In the genomic region with DNA sequence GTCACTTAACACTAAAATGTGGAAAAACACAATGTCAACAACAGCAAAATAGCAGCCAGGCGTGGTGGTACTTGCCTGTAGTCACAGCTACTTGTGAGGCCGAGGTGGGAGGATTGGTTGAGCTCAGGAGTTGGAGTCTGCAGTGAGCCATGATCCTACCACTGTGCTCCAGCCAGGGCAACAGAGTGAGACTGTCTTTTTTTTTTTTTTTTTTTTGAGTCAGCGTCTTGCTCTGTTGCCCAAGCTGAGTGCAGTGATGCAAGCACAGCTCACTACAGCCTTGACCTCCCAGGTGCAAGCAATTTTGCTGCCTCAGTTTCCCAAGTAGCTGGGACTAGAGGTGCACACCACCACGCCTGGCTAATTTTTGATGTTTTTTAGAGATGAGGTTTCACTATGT, we compare ENCODE assay signal across 18 cellular contexts. TPM values are rescaled to one million over a fixed set of nuclear protein-coding genes. Genes with fewer than 3 reads are reported as not detected.
DNase-seq lines count a peak whose midpoint lies in the region; ATAC-seq and TF ChIP-seq lines count a peak whose summit lies in the region.
"Had no signal": no experiment of that assay in that cellular context is flagged by ENCODE, and none has a peak within 500 bp of the region (broad histone marks: within the 10 kb centered on the region; RNA-seq: fewer than 3 reads in every experiment).

No MANE protein-coding gene starts in this region.

- H3K9me3 Mint-ChIP-seq in chondrocyte (ENCODE audit: low read depth) = no peaks in the 10 kb centered on the region
- H3K9me3 Mint-ChIP-seq: activated CD4-positive, alpha-beta memory T cell treated with anti-CD3 and anti-CD28 coated beads for 36 hours; stimulated activated naive CD8-positive, alpha-beta T cell treated with anti-CD3 and anti-CD28 coated beads, Interleukin-15, amount 100 ng/mL, for 72 hours had no signal

- CTCF ChIA-PET in IMR-90 (lab: Yijun Ruan, JAX) = no interaction called here

- in situ Hi-C loops in IMR-90 (cut with MboI; ENCODE audit: low sequenced_read_pairs) = no loop called here
- in situ Hi-C loops in gastrocnemius medialis (cut with MboI; ENCODE audit: low sequenced_read_pairs in 4 of 4) = no loop called here

- no peak overlapping the region for H3K4me3 ChIP-seq in heart right ventricle
- no peak overlapping the region for H3K4me3 ChIP-seq in IMR-90 (ENCODE audit: insufficient read depth, low read depth, low read length)
- no peak overlapping the region for H3K4me3 ChIP-seq in stomach smooth muscle (ENCODE audit: low read length in 2 of 2)
- H3K4me3 ChIP-seq in gastrocnemius medialis = no peak overlapping the region
- H3K4me3 ChIP-seq: A549 had no signal

- H3K27ac ChIP-seq in heart right ventricle = peak overlapping the region in 6 of 10 donors; percentile 15 to 60 (median 40)
- peak overlapping the region; percentile 49; the same call in 1 of the 2 replicates for H3K27ac ChIP-seq in IMR-90 (ENCODE audit: insufficient read depth, low read length)
- H3K27ac ChIP-seq in stomach smooth muscle (ENCODE audit: low read length) = peak overlapping the region; percentile 60
- peak overlapping the region in 1 of 4 donors; percentile 63 for H3K27ac ChIP-seq in gastrocnemius medialis

- no TSS peak for BruUV-seq in IMR-90 (replicated peaks; lab: Mats Ljungman, UMichigan)

- TF ChIP-seq POLR2A in IMR-90 (IDR thresholded peaks at IDR 0.05; ENCODE audit: low read depth, low read length) (no peak), gastrocnemius medialis (IDR thresholded peaks at IDR 0.05) (no peak)

- H2BK15ac ChIP-seq in IMR-90 (ENCODE audit: low read depth, low read length) = no peak overlapping the region

- DNase-seq in heart right ventricle (no peak), cardiac septum (ENCODE audit: low spot score) (no peak), IMR-90 (no peak), chondrocyte (ENCODE audit: low spot score) (no peak), COLO668 (lab: John Stamatoyannopoulos, UW; ENCODE audit: unreplicated experiment) (no peak), gastrocnemius medialis (no peak)
- DNase-seq: activated CD4-positive, alpha-beta memory T cell treated with anti-CD3 and anti-CD28 coated beads for 36 hours; anterior cingulate cortex; Caco-2; H9; NCI-H2081 treated with DMSO at 0.1 percent for 48 hours; NCI-H69; nephron progenitor cell; PC-3; stimulated activated naive CD8-positive, alpha-beta T cell treated with anti-CD3 and anti-CD28 coated beads, Interleukin-15, amount 100 ng/mL, for 72 hours had no signal

- intact Hi-C loops in heart right ventricle (cut with DNase I) (no loop called here), cardiac septum (cut with DNase I) (loop anchor here (10.0 kb wide), 1 partner anchor 290 kb away; a partner anchor contains a TSS), IMR-90 (cut with micrococcal nuclease) (no loop called here), gastrocnemius medialis (cut with DNase I; ENCODE audit: low total_unique reads) (no loop called here)

- no peak for TF ChIP-seq RAD21 in IMR-90 (IDR thresholded peaks at IDR 0.05; ENCODE audit: low read length)

- no peak overlapping the region for H4K91ac ChIP-seq in IMR-90 (ENCODE audit: insufficient read depth, low read depth, low read length)

- H3K27me3 ChIP-seq in heart right ventricle (no peaks in the 10 kb centered on the region), IMR-90 (ENCODE audit: control insufficient read depth, insufficient read depth, low read length) (no peaks in the 10 kb centered on the region), stomach smooth muscle (ENCODE audit: control insufficient read depth in 1 of 2, insufficient read depth in 2 of 2, low read length in 2 of 2) (no peaks in the 10 kb centered on the region), gastrocnemius medialis (no peaks in the 10 kb centered on the region)

- TF ChIP-seq CTCF in heart right ventricle (IDR thresholded peaks at IDR 0.05) (no peak), IMR-90 (conservative IDR thresholded peaks at IDR 0.05; ENCODE audit: low read depth, low read length) (no peak), chondrocyte (IDR thresholded peaks at IDR 0.05) (no peak), gastrocnemius medialis (IDR thresholded peaks at IDR 0.05 in 4 of 5, conservative IDR thresholded peaks at IDR 0.05 in 1 of 5) (no peak)

- H3K56ac ChIP-seq in IMR-90 (ENCODE audit: extremely low read depth, insufficient read depth, low read length) = no peak overlapping the region

- no peak overlapping the region for H2AK5ac ChIP-seq in IMR-90 (ENCODE audit: low read depth, low read length)

- H3K23ac ChIP-seq in IMR-90 (ENCODE audit: low read depth, low read length) = no peak overlapping the region

- no peak overlapping the region for H3K14ac ChIP-seq in IMR-90 (replicated peaks; ENCODE audit: low read depth, low read length)

- H3K27ac Mint-ChIP-seq in chondrocyte (ENCODE audit: unreplicated experiment) = peak overlapping the region; percentile 65
- H3K27ac Mint-ChIP-seq: activated CD4-positive, alpha-beta memory T cell treated with anti-CD3 and anti-CD28 coated beads for 36 hours; H9; nephron progenitor cell; stimulated activated naive CD8-positive, alpha-beta T cell treated with anti-CD3 and anti-CD28 coated beads, Interleukin-15, amount 100 ng/mL, for 72 hours had no signal

- H3K9ac ChIP-seq in IMR-90 (ENCODE audit: low read depth, low read length) (no peak overlapping the region), stomach smooth muscle (ENCODE audit: low read length in 2 of 2) (peak overlapping the region in 1 of 2 donors; percentile 36)

- H2AK9ac ChIP-seq in IMR-90 (replicated peaks; ENCODE audit: low read depth, low read length, poor library complexity) = no peak overlapping the region

- POLR2A ChIA-PET in IMR-90 (lab: Charles Lee; ENCODE audit: unreplicated experiment) = no interaction called here

- no peaks in the 10 kb centered on the region for H3K27me3 Mint-ChIP-seq in chondrocyte (ENCODE audit: low read depth)
- H3K27me3 Mint-ChIP-seq: activated CD4-positive, alpha-beta memory T cell treated with anti-CD3 and anti-CD28 coated beads for 36 hours; stimulated activated naive CD8-positive, alpha-beta T cell treated with anti-CD3 and anti-CD28 coated beads, Interleukin-15, amount 100 ng/mL, for 72 hours had no signal

- WGBS in heart right ventricle, 2 donors = 90 to 91% methylated on average over 4 of the region's 4 CpGs
- WGBS in IMR-90 (ENCODE audit: extremely low coverage in 2 of 2, insufficient read length in 1 of 2), 2 experiments = no CpG with 5 or more reads among the region's 4 CpGs

- H3K9me3 ChIP-seq in heart right ventricle = no peaks in the 10 kb centered on the region
- H3K9me3 ChIP-seq in IMR-90 (ENCODE audit: control insufficient read depth, insufficient read depth, low read length) = no peaks in the 10 kb centered on the region
- H3K9me3 ChIP-seq in stomach smooth muscle (ENCODE audit: control insufficient read depth in 2 of 2, low read length in 2 of 2) = no peaks in the 10 kb centered on the region
- H3K9me3 ChIP-seq in gastrocnemius medialis = no peaks in the 10 kb centered on the region
- H3K9me3 ChIP-seq: A549, Caco-2 had no signal

- dilution Hi-C loops in IMR-90 (cut with HindIII; ENCODE audit: low sequenced_read_pairs, unreplicated experiment) = no loop called here

- no peaks in the 10 kb centered on the region; the same call in none of the 2 replicates for H4K20me1 ChIP-seq in IMR-90 (ENCODE audit: insufficient read depth, low read length)

- no peak overlapping the region for H3K18ac ChIP-seq in IMR-90 (ENCODE audit: low read depth, low read length)

- H3K4me1 ChIP-seq in heart right ventricle = peaks cover 0 to 32% (median 5%) of the 10 kb centered on the region in 9 donors
- H3K4me1 ChIP-seq in IMR-90 (ENCODE audit: control insufficient read depth, insufficient read depth, low read length) = peaks cover 4% of the 10 kb centered on the region
- H3K4me1 ChIP-seq in stomach smooth muscle (ENCODE audit: control insufficient read depth, insufficient read depth, low read length) = peaks cover 12% of the 10 kb centered on the region
- H3K4me1 ChIP-seq in gastrocnemius medialis = peaks cover 2 to 4% of the 10 kb centered on the region in 2 donors

- H2BK20ac ChIP-seq in IMR-90 (ENCODE audit: low read depth, low read length) = no peak overlapping the region

- H2AFZ ChIP-seq in IMR-90 (replicated peaks; ENCODE audit: low read length, poor library complexity) = no peak overlapping the region

- H3K36me3 ChIP-seq in heart right ventricle (peaks cover 0 to 64% (median 26%) of the 10 kb centered on the region in 9 donors), IMR-90 (ENCODE audit: control insufficient read depth, insufficient read depth, low read length) (peaks cover 35% of the 10 kb centered on the region), stomach smooth muscle (ENCODE audit: control insufficient read depth in 2 of 2, insufficient read depth in 2 of 2, low read length in 2 of 2) (peaks cover 25 to 29% of the 10 kb centered on the region in 2 donors), gastrocnemius medialis (peaks cover 0 to 38% of the 10 kb centered on the region in 2 donors)

- peaks cover 20% of the 10 kb centered on the region for H3K4me1 Mint-ChIP-seq in chondrocyte (ENCODE audit: low read depth)

- H4K5ac ChIP-seq in IMR-90 (ENCODE audit: low read depth, low read length) = no peak overlapping the region

- H3K9me1 ChIP-seq in IMR-90 (ENCODE audit: insufficient read depth, low read length) = peaks cover 25% of the 10 kb centered on the region

- H3K4ac ChIP-seq in IMR-90 (ENCODE audit: low read depth, low read length) = 0 out of 2 replicates have a peak overlapping the region, but pooled peaks have one; percentile 52

- ATAC-seq in heart right ventricle = no peak
- ATAC-seq in IMR-90 (ENCODE audit: low read depth) = no peak
- no peak for ATAC-seq in gastrocnemius medialis
- no peak for ATAC-seq in HG03469 (IDR thresholded peaks at IDR 0.05; ENCODE audit: unreplicated experiment)
- ATAC-seq: PC-3; stimulated activated naive CD8-positive, alpha-beta T cell treated with anti-CD3 and anti-CD28 coated beads, Interleukin-15, amount 100 ng/mL, for 72 hours had no signal

- no peak overlapping the region for H2BK120ac ChIP-seq in IMR-90 (ENCODE audit: low read depth, low read length)

- H2BK5ac ChIP-seq in IMR-90 (ENCODE audit: low read depth, low read length, poor library complexity, severe bottlenecking) = peak overlapping the region; percentile 20

- H3K4me2 ChIP-seq in IMR-90 (ENCODE audit: low read depth, low read length) = no peak overlapping the region

- H4K8ac ChIP-seq in IMR-90 (ENCODE audit: low read depth in 2 of 2, low read length in 2 of 2) = no peak overlapping the region

- H3K36me3 Mint-ChIP-seq in chondrocyte (ENCODE audit: low read depth) = peaks cover 26% of the 10 kb centered on the region

- peaks cover 27 to 65% of the 10 kb centered on the region in 2 experiments for H3K79me1 ChIP-seq in IMR-90 (ENCODE audit: low read depth in 1 of 2, low read length in 2 of 2)

- H3K4me3 Mint-ChIP-seq in chondrocyte (ENCODE audit: unreplicated experiment) = no peak overlapping the region
- H3K4me3 Mint-ChIP-seq: activated CD4-positive, alpha-beta memory T cell treated with anti-CD3 and anti-CD28 coated beads for 36 hours; H9; nephron progenitor cell; stimulated activated naive CD8-positive, alpha-beta T cell treated with anti-CD3 and anti-CD28 coated beads, Interleukin-15, amount 100 ng/mL, for 72 hours had no signal

RNA-seq across cellular contexts. Expression of a gene that starts 6.1 kb away (rescaled TPM):
- total RNA-seq in heart right ventricle (10 to 100 TPM in 3 of 10 donors, 1 to 10 TPM in 7; 7.3 to 13.6 (median 9.1) TPM), cardiac septum (9.7 TPM), IMR-90 (2012; rRNA removed) (6.1 TPM in 2 replicates), chondrocyte (16.4 to 22.6 TPM (median 21.5 TPM) in 3 replicates), gastrocnemius medialis (1 to 10 TPM; 3.0 to 6.0 (median 5.5) TPM)
- polyA plus RNA-seq in heart right ventricle (1 to 10 TPM; 6.7 to 7.4 TPM), IMR-90 (2012; rRNA removed) (11.3 and 12.8 TPM in 2 replicates)
- 8.9 and 12.4 TPM in 2 replicates for polyA plus RNA-seq in IMR-90 (2012; cell fraction: cytosol; rRNA removed)
- polyA plus RNA-seq in IMR-90 (2012; cell fraction: nucleus; rRNA removed; ENCODE audit: low replicate concordance) = 40.0 and 52.6 TPM in 2 replicates
